ENCODE assay signal across 8 cellular contexts in the genomic region with DNA sequence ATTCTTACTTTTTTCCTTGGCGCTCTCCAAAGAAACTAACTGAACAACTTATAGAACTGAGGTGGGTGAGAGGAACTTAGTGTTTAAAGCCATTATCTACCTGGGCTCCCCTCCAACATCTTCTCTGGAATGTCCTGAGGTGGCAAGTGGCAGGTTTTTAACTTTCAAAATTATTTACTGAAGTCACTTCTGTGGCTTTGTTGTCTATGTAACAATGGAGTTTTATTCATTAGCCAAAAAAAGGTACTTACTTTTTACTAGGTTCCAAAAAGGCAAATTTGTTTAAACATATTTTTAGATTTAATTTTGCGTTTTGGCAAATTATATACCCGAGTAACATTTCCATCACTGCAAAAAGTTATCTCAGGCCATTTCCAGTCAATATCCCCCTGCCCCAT. TPM values are rescaled to one million over a fixed set of nuclear protein-coding genes. Genes with fewer than 3 reads are reported as not detected.
DNase-seq lines count a peak whose midpoint lies in the region; ATAC-seq and TF ChIP-seq lines count a peak whose summit lies in the region.

No MANE protein-coding gene starts in this region.

- H3K36me3 ChIP-seq in NT2/D1 (ENCODE audit: insufficient read depth, insufficient read length, low read length) (peaks cover 57% of the 10 kb centered on the region), neutrophil (peaks cover 7% of the 10 kb centered on the region)

- CTCF ChIA-PET in Calu3 (lab: Charles Lee) = interaction anchor here (0.6 kb wide), 1 partner anchor 225 kb away, joined by 3 read pairs; no protein-coding TSS in a partner anchor

- peak overlapping the region; percentile 100 for H3K9ac ChIP-seq in NT2/D1 (ENCODE audit: insufficient read length, low read depth)

- DNase-seq in Calu3 (no peak), NT2/D1 (ENCODE audit: low read depth, low spot score) (no peak), NK-92 (lab: John Stamatoyannopoulos, UW; ENCODE audit: unreplicated experiment) (no peak), foreskin melanocyte (no peak), kidney tubule cell (ENCODE audit: low spot score) (no peak)

- H3K4me1 ChIP-seq in NT2/D1 (ENCODE audit: insufficient read depth, insufficient read length) = peaks cover 17% of the 10 kb centered on the region
- H3K4me1 ChIP-seq in neutrophil (ENCODE audit: control insufficient read depth in 1 of 2, insufficient read depth in 1 of 2, low read depth in 1 of 2, low read length in 1 of 2) = peaks cover 80 to 89% of the 10 kb centered on the region in 2 experiments

- peak overlapping the region; percentile 76 for H3K4me3 Mint-ChIP-seq in Calu3 (ENCODE audit: low read depth, unreplicated experiment)
- H3K4me3 Mint-ChIP-seq in dendritic cell treated with granulocyte-macrophage colony-stimulating factor and Interleukin-4, amounts not matched to agents 40 ng/mL and 50 ng/mL, for 4 days = peak overlapping the region; percentile 95

- ATAC-seq in GM18873 (IDR thresholded peaks at IDR 0.05; ENCODE audit: low FRiP score, unreplicated experiment) = no peak

- H3K27me3 Mint-ChIP-seq in Calu3 (ENCODE audit: unreplicated experiment) = no peaks in the 10 kb centered on the region
- H3K27me3 Mint-ChIP-seq in dendritic cell treated with granulocyte-macrophage colony-stimulating factor and Interleukin-4, amounts not matched to agents 40 ng/mL and 50 ng/mL, for 4 days = no peaks in the 10 kb centered on the region

- BruUV-seq in Calu3 (replicated peaks; lab: Mats Ljungman, UMichigan) = TSS peak; percentile 25

- H3K4me1 Mint-ChIP-seq in Calu3 (ENCODE audit: low read depth, unreplicated experiment) = peaks cover 37% of the 10 kb centered on the region
- peaks cover 73% of the 10 kb centered on the region for H3K4me1 Mint-ChIP-seq in dendritic cell treated with granulocyte-macrophage colony-stimulating factor and Interleukin-4, amounts not matched to agents 40 ng/mL and 50 ng/mL, for 4 days (ENCODE audit: low read depth)

- H3K27me3 ChIP-seq in NT2/D1 (ENCODE audit: insufficient read depth, insufficient read length) (no peaks in the 10 kb centered on the region), neutrophil (no peaks in the 10 kb centered on the region)

- H3K9me3 Mint-ChIP-seq in Calu3 (ENCODE audit: low read depth, unreplicated experiment) = no peaks in the 10 kb centered on the region
- H3K9me3 Mint-ChIP-seq in dendritic cell treated with granulocyte-macrophage colony-stimulating factor and Interleukin-4, amounts not matched to agents 40 ng/mL and 50 ng/mL, for 4 days = no peaks in the 10 kb centered on the region

- H3K4me3 ChIP-seq in NT2/D1 (ENCODE audit: insufficient read length, low read depth) (peak overlapping the region; percentile 96), neutrophil (ENCODE audit: low read depth in 1 of 2, low read length in 1 of 2) (peak overlapping the region; percentile 98 to 99)

- peak overlapping the region; percentile 95 for H3K27ac ChIP-seq in neutrophil

- peaks cover 97% of the 10 kb centered on the region for H3K36me3 Mint-ChIP-seq in Calu3 (ENCODE audit: insufficient read depth, unreplicated experiment)
- H3K36me3 Mint-ChIP-seq in dendritic cell treated with granulocyte-macrophage colony-stimulating factor and Interleukin-4, amounts not matched to agents 40 ng/mL and 50 ng/mL, for 4 days (ENCODE audit: low read depth) = peaks cover 82% of the 10 kb centered on the region

- intact Hi-C loops in Calu3 (cut with micrococcal nuclease; ENCODE audit: unreplicated experiment) = no loop called here
- intact Hi-C loops in dendritic cell treated with granulocyte-macrophage colony-stimulating factor and Interleukin-4, amounts not matched to agents 40 ng/mL and 50 ng/mL, for 4 days (cut with micrococcal nuclease) = loop anchor here (10.0 kb wide), 1 partner anchor 451 kb away; no protein-coding TSS in a partner anchor

- H3K27ac Mint-ChIP-seq in Calu3 (ENCODE audit: unreplicated experiment) = peak overlapping the region; percentile 92
- peak overlapping the region; percentile 95 for H3K27ac Mint-ChIP-seq in dendritic cell treated with granulocyte-macrophage colony-stimulating factor and Interleukin-4, amounts not matched to agents 40 ng/mL and 50 ng/mL, for 4 days

- TF ChIP-seq CTCF in Calu3 (IDR thresholded peaks at IDR 0.05; ENCODE audit: unreplicated experiment) = no peak
- no peak for TF ChIP-seq CTCF in neutrophil (IDR thresholded peaks at IDR 0.05)

- H3K9me3 ChIP-seq in NT2/D1 (ENCODE audit: insufficient read depth, low read length) = no peaks in the 10 kb centered on the region
- no peaks in the 10 kb centered on the region for H3K9me3 ChIP-seq in neutrophil

RNA-seq across cellular contexts. Expression of a gene that starts 2.4 kb away (rescaled TPM):
- total RNA-seq in Calu3 (2022) = 1,000 and 1,003 TPM in 2 replicates

RNA-seq across cellular contexts. Expression of a gene that starts 58.7 kb away (rescaled TPM):
- 45.9 and 52.8 TPM in 2 replicates for total RNA-seq in Calu3 (2022)
